In genomic region chr20:34955232-34956040, GRCh38 we compare ENCODE assay signal across 8 cellular contexts. TPM values are rescaled to one million over a fixed set of nuclear protein-coding genes. Genes with fewer than 3 reads are reported as not detected.
DNase-seq lines count a peak whose midpoint lies in the region; ATAC-seq, FAIRE-seq and TF ChIP-seq lines count a peak whose summit lies in the region.

Gene GSS, minus strand, starts transcription at chr20:34955806. Its CDS starts 3,954 bp downstream, at chr20:34951852.
Gene MYH7B, plus strand, starts transcription at chr20:34955868. Its CDS starts 22,138 bp downstream, at chr20:34978006.

- peak; percentile 90 for ATAC-seq in GM18498 (IDR thresholded peaks at IDR 0.05; ENCODE audit: unreplicated experiment)
- ATAC-seq in HG02938 (IDR thresholded peaks at IDR 0.05; ENCODE audit: unreplicated experiment) = peak; percentile 71
- peak; percentile 95 for ATAC-seq in T-helper 17 cell
- peak; percentile 87 to 93 (median 92) for ATAC-seq in psoas muscle

- intact Hi-C loops in psoas muscle (cut with DNase I) = loop anchor here (2.0 to 5.0 kb wide), 2 partner anchors 81 to 137 kb away; partner anchors contain the start of gene TRPC4AP (in 1 of the 2)

- H3K4me1 Mint-ChIP-seq in T-helper 17 cell = peaks cover 24% of the 10 kb centered on the region

- H3K27me3 Mint-ChIP-seq in T-helper 17 cell = no peaks in the 10 kb centered on the region

- peak within 1 kb of the TSS; percentile 94 for H3K27ac Mint-ChIP-seq in T-helper 17 cell

- no peaks in the 10 kb centered on the region for H3K36me3 ChIP-seq in right atrium auricular region
- peaks cover 0 to 3% of the 10 kb centered on the region in 2 donors for H3K36me3 ChIP-seq in psoas muscle (ENCODE audit: insufficient read depth in 1 of 2, low read depth in 1 of 2)

- H3K9me3 ChIP-seq in T-helper 17 cell (ENCODE audit: control insufficient read depth, low read length, poor library complexity, severe bottlenecking) (no peaks in the 10 kb centered on the region), right atrium auricular region (no peaks in the 10 kb centered on the region), psoas muscle (no peaks in the 10 kb centered on the region)

- peak within 1 kb of the TSS; percentile 99 for H3K4me3 Mint-ChIP-seq in T-helper 17 cell

- H3K4me3 ChIP-seq in right atrium auricular region (peak within 1 kb of the TSS; percentile 67 to 70), psoas muscle (peak within 1 kb of the TSS; percentile 80)

- H3K36me3 Mint-ChIP-seq in T-helper 17 cell (ENCODE audit: low read depth) = peaks cover 2% of the 10 kb centered on the region

- DNase-seq in NCI-H1694 treated with DMSO at 0.1 percent for 48 hours (lab: John Stamatoyannopoulos, UW) = peak; percentile 94
- peak; percentile 94 to 98 (median 95) for DNase-seq in T-helper 17 cell
- DNase-seq in anterior cingulate cortex (lab: John Stamatoyannopoulos, UW) = peak; percentile 51 to 97 (median 92)
- DNase-seq in right atrium auricular region (ENCODE audit: low spot score) = peak; percentile 98
- DNase-seq in psoas muscle = peak; percentile 99
- DNase-seq in urothelium cell line (ENCODE audit: low spot score) = peak; percentile 99

- no peaks in the 10 kb centered on the region for H3K27me3 ChIP-seq in right atrium auricular region
- H3K27me3 ChIP-seq in psoas muscle (ENCODE audit: insufficient read depth in 3 of 3, low read length in 2 of 3) = no peaks in the 10 kb centered on the region

- H3K4me1 ChIP-seq in right atrium auricular region = peaks cover 0 to 13% of the 10 kb centered on the region in 2 donors
- H3K4me1 ChIP-seq in psoas muscle = peaks cover 24% of the 10 kb centered on the region

- peak within 1 kb of the TSS; percentile 94 to 95 for H3K27ac ChIP-seq in right atrium auricular region
- H3K27ac ChIP-seq in psoas muscle = peak within 1 kb of the TSS; percentile 96

- WGBS in psoas muscle, 3 donors = 0 to 1% (median 0%) methylated on average over 62 of the region's 62 CpGs

- TF ChIP-seq CTCF in right atrium auricular region (IDR thresholded peaks at IDR 0.05) (peak; percentile 26 to 76), psoas muscle (IDR thresholded peaks at IDR 0.05) (peak; percentile 46)

- peak; percentile 98 for FAIRE-seq in urothelium cell line (lab: Jason Lieb, UNC)

RNA-seq across cellular contexts. Expression of gene GSS, which starts in this region (rescaled TPM):
- total RNA-seq in T-helper 17 cell (10 to 100 TPM; 23.3 to 27.0 TPM), right atrium auricular region (10 to 100 TPM; 23.0 to 38.3 TPM), psoas muscle (10 to 100 TPM; 21.5 to 36.6 (median 26.6) TPM)
- polyA plus RNA-seq in psoas muscle = 10 to 100 TPM; 14.5 to 26.9 (median 24.5) TPM

RNA-seq across cellular contexts. Expression of gene MYH7B, which starts in this region (rescaled TPM):
- total RNA-seq in T-helper 17 cell (under 1 TPM; 0.50 to 0.70 TPM), right atrium auricular region (10 to 100 TPM; 24.4 to 34.9 TPM), psoas muscle (100 to 1,000 TPM in 1 of 4 donors, 10 to 100 TPM in 3; 10.6 to 101 (median 22.1) TPM)
- 10 to 100 TPM in 1 of 3 donors, 1 to 10 TPM in 2; 5.7 to 15.0 (median 6.4) TPM for polyA plus RNA-seq in psoas muscle

Comparison
In these comparisons a context has a peak if more than half of its experiments do, and no peak if none do; other contexts are left out.
1. Peak in every context shown above with its lines: DNase-seq, ATAC-seq, H3K4me3 ChIP-seq and H3K27ac ChIP-seq.
2. RNA of gene MYH7B (total RNA-seq): 24.4 to 34.9 TPM in right atrium auricular region and 10.6 to 101 TPM in psoas muscle; 0.50 to 0.70 TPM in T-helper 17 cell; every median in the first group is over 4 times any median in the second.